9 cellular contexts compared by ENCODE assay signal in the genomic region with DNA sequence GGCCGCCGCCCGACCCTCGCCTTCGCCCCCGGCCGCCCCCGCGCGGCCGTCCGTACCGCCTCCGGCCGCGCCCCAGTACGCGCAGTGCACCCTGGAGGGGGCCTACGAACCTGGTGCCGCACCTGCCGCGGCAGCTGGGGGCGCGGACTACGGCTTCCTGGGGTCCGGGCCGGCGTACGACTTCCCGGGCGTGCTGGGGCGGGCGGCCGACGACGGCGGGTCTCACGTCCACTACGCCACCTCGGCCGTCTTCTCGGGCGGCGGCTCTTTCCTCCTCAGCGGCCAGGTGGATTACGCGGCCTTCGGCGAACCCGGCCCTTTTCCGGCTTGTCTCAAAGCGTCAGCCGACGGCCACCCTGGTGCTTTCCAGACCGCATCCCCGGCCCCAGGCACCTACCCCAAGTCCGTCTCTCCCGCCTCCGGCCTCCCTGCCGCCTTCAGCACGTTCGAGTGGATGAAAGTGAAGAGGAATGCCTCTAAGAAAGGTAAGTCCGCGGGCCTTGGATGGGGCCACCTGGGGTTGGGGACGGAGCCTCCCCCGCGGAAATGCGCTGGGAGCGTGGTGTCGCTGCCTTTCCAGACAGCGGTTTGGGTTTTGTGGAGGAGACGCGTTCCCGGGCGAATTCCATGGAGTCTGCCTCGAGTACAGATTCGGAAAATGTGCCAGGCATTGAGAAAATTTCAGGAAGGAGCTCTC. TPM values are rescaled to one million over a fixed set of nuclear protein-coding genes. Genes with fewer than 3 reads are reported as not detected.
DNase-seq lines count a peak whose midpoint lies in the region; ATAC-seq, FAIRE-seq and TF ChIP-seq lines count a peak whose summit lies in the region.
"Had no signal": no experiment of that assay in that cellular context is flagged by ENCODE, and none has a peak within 500 bp of the region (broad histone marks: within the 10 kb centered on the region; RNA-seq: fewer than 3 reads in every experiment).

No MANE protein-coding gene starts in this region.

- no peak for ATAC-seq in PC-3

- H3K9ac ChIP-seq in PC-3 (ENCODE audit: low read length) (no peak overlapping the region), parathyroid adenoma (no peak overlapping the region)

- H3K4me2 ChIP-seq in PC-3 (ENCODE audit: low read length) (no peak overlapping the region), parathyroid adenoma (ENCODE audit: low read length) (peak overlapping the region; percentile 67)

- H3K4me3 ChIP-seq in PC-3 (ENCODE audit: low read length) (peak overlapping the region; percentile 60; the same call in 1 of the 2 replicates), fibroblast of villous mesenchyme (ENCODE audit: low read depth, low read length) (peak overlapping the region; percentile 65), parathyroid adenoma (ENCODE audit: low read depth, low read length) (peak overlapping the region; percentile 51)

- DNase-seq in GM03348 (ENCODE audit: low spot score) (peak; percentile 42), PC-3 (no peak), fibroblast of villous mesenchyme (ENCODE audit: low read depth) (no peak), H54 (ENCODE audit: insufficient read length, low spot score) (no peak), 8988T (no peak), Kasumi-1 (lab: John Stamatoyannopoulos, UW) (no peak), RKO (ENCODE audit: low spot score) (no peak)

- POLR2A ChIA-PET in PC-3 (lab: Charles Lee; ENCODE audit: unreplicated experiment) = no interaction called here

- H2AFZ ChIP-seq in PC-3 (ENCODE audit: low read length) = no peak overlapping the region
- H2AFZ ChIP-seq in parathyroid adenoma = peak overlapping the region; percentile 56

- H3F3A ChIP-seq in PC-3 (ENCODE audit: low read length, unreplicated experiment) = no peaks in the 10 kb centered on the region

- TF ChIP-seq POLR2A in H54 (IDR thresholded peaks at IDR 0.05; ENCODE audit: low read depth, low read length) = no peak

- H3K27ac ChIP-seq in PC-3 (ENCODE audit: low read length) = no peak overlapping the region
- no peak overlapping the region for H3K27ac ChIP-seq in parathyroid adenoma

- H3K9me3 ChIP-seq in PC-3 (ENCODE audit: low read length) = no peaks in the 10 kb centered on the region
- no peaks in the 10 kb centered on the region for H3K9me3 ChIP-seq in parathyroid adenoma (ENCODE audit: control insufficient read depth, low read length)
- H3K9me3 ChIP-seq: adrenal gland had no signal

- no peaks in the 10 kb centered on the region for H4K20me1 ChIP-seq in PC-3 (ENCODE audit: low read length)

- H3K36me3 ChIP-seq in PC-3 (ENCODE audit: low read depth, low read length) (no peaks in the 10 kb centered on the region), parathyroid adenoma (ENCODE audit: control insufficient read depth, insufficient read depth, low read length) (no peaks in the 10 kb centered on the region)
- H3K36me3 ChIP-seq: adrenal gland had no signal

- BruUV-seq in PC-3 (replicated peaks; lab: Mats Ljungman, UMichigan) = no TSS peak

- no peak for TF ChIP-seq CTCF in PC-3 (conservative IDR thresholded peaks at IDR 0.05; ENCODE audit: low read depth, low read length)
- no peak for TF ChIP-seq CTCF in fibroblast of villous mesenchyme (IDR thresholded peaks at IDR 0.05; ENCODE audit: insufficient read depth, low read depth, low read length)
- TF ChIP-seq CTCF in parathyroid adenoma (IDR thresholded peaks at IDR 0.05) = no peak

- CTCF ChIA-PET in PC-3 (lab: Charles Lee) = no interaction called here

- no peaks in the 10 kb centered on the region for H3K4me1 ChIP-seq in PC-3 (ENCODE audit: insufficient read depth, low read length)
- H3K4me1 ChIP-seq in parathyroid adenoma = peaks cover 3% of the 10 kb centered on the region

- peaks cover 28% of the 10 kb centered on the region for H3K27me3 ChIP-seq in PC-3 (ENCODE audit: low read length)
- H3K27me3 ChIP-seq in parathyroid adenoma (ENCODE audit: control insufficient read depth, insufficient read depth, low read length) = peaks cover 17% of the 10 kb centered on the region

- no peaks in the 10 kb centered on the region for H3K79me2 ChIP-seq in PC-3 (ENCODE audit: low read length)
- H3K79me2 ChIP-seq in parathyroid adenoma = no peaks in the 10 kb centered on the region

- intact Hi-C loops in PC-3 (cut with micrococcal nuclease) = no loop called here

- H3K9me2 ChIP-seq in PC-3 (replicated peaks; ENCODE audit: low read length) = no peaks in the 10 kb centered on the region

- FAIRE-seq in H54 (lab: Jason Lieb, UNC) = no peak

RNA-seq across cellular contexts. Expression of a gene that starts 0.6 kb away (rescaled TPM):
- total RNA-seq in PC-3 (2014; rRNA removed) = not detected in 2 replicates
- under 0.01 and 0.32 TPM in 2 replicates for total RNA-seq in fibroblast of villous mesenchyme

RNA-seq across cellular contexts. Expression of a gene that starts 32.0 kb away (rescaled TPM):
- total RNA-seq in PC-3 (2014; rRNA removed) (3.0 and 4.4 TPM in 2 replicates), fibroblast of villous mesenchyme (14.5 and 21.6 TPM in 2 replicates)

RNA-seq across cellular contexts. Expression of a gene that starts 37.8 kb away (rescaled TPM):
- total RNA-seq in PC-3 (2014; rRNA removed) (0.29 and 1.8 TPM in 2 replicates), fibroblast of villous mesenchyme (5.5 and 7.8 TPM in 2 replicates)

RNA-seq across cellular contexts. Expression of a gene that starts 59.6 kb away (rescaled TPM):
- total RNA-seq in PC-3 (2014; rRNA removed) = 1.9 and 2.9 TPM in 2 replicates
- 11.9 and 15.5 TPM in 2 replicates for total RNA-seq in fibroblast of villous mesenchyme
